ENCODE assay signal across 22 cellular contexts in genomic region chr17:56926704-56927103, GRCh38.
"Had no signal": no experiment of that assay in that cellular context is flagged by ENCODE, and none has a peak within 500 bp of the region (broad histone marks: within the 10 kb centered on the region; RNA-seq: fewer than 3 reads in every experiment).

No MANE protein-coding gene starts in this region.

- H3K79me2 ChIP-seq: parathyroid adenoma had no signal

- H3K27ac Mint-ChIP-seq: activated B cell treated with CpG ODN at 0.5 μM for 24 hours; activated naive CD8-positive, alpha-beta T cell treated with anti-CD3 and anti-CD28 coated beads, Interleukin-2, amount 50 U/mL, for 24 hours; naive B cell had no signal

- DNase-seq: activated B cell treated with CpG ODN at 0.5 μM for 24 hours; activated CD4-positive, alpha-beta T cell treated with anti-CD3 and anti-CD28 coated beads for 4 hours; activated CD4-positive, alpha-beta T cell treated with anti-CD3 and anti-CD28 coated beads, Interleukin-2, amount 50 U/mL, for 48 hours; activated gamma-delta T cell; activated naive CD4-positive, alpha-beta T cell treated with anti-CD3 and anti-CD28 coated beads, Interleukin-2, amount 50 U/mL, for 16 hours; activated naive CD8-positive, alpha-beta T cell treated with anti-CD3 and anti-CD28 coated beads, Interleukin-2, amount 50 U/mL, for 24 hours; cerebellar nuclear complex; gastrocnemius medialis; hippocampal formation; naive B cell; nucleus accumbens; right lobe of liver; stimulated activated CD4-positive, alpha-beta T cell treated with anti-CD3 and anti-CD28 coated beads, Interleukin-2, amount 100 ng/mL, for 24 hours; stimulated activated naive CD4-positive, alpha-beta T cell; testis; trophoblast cell had no signal

- H3K9me3 ChIP-seq: esophagus muscularis mucosa, gastrocnemius medialis, right lobe of liver, testis, vagina had no signal

- ATAC-seq: activated naive CD8-positive, alpha-beta T cell treated with anti-CD3 and anti-CD28 coated beads, Interleukin-2, amount 50 U/mL, for 24 hours; gastrocnemius medialis had no signal

- H3K27ac ChIP-seq: coronary artery, esophagus muscularis mucosa, gastrocnemius medialis, parathyroid adenoma, right lobe of liver, skin epidermis, testis, vagina had no signal

- H2AFZ ChIP-seq: parathyroid adenoma had no signal

- H3K4me3 ChIP-seq: coronary artery, esophagus muscularis mucosa, gastrocnemius medialis, lung, right lobe of liver, skin epidermis, testis, vagina had no signal

- H3K4me1 ChIP-seq: esophagus muscularis mucosa, gastrocnemius medialis, parathyroid adenoma, testis, vagina had no signal

- H3K27me3 ChIP-seq: esophagus muscularis mucosa, gastrocnemius medialis, right lobe of liver, testis, vagina had no signal

- H3K9ac ChIP-seq: parathyroid adenoma had no signal

- H3K36me3 Mint-ChIP-seq: naive B cell had no signal

- H3K36me3 ChIP-seq: esophagus muscularis mucosa, gastrocnemius medialis, right lobe of liver, vagina had no signal

- H3K4me1 Mint-ChIP-seq: activated naive CD8-positive, alpha-beta T cell treated with anti-CD3 and anti-CD28 coated beads, Interleukin-2, amount 50 U/mL, for 24 hours; naive B cell had no signal

- H3K27me3 Mint-ChIP-seq: activated B cell treated with CpG ODN at 0.5 μM for 24 hours, naive B cell had no signal

- H3K4me3 Mint-ChIP-seq: activated B cell treated with CpG ODN at 0.5 μM for 24 hours; activated naive CD8-positive, alpha-beta T cell treated with anti-CD3 and anti-CD28 coated beads, Interleukin-2, amount 50 U/mL, for 24 hours; naive B cell had no signal
